Comparison of ENCODE assay signal across 9 cellular contexts in genomic region chr10:14184841-14185500, GRCh38.
DNase-seq lines count a peak whose midpoint lies in the region; ATAC-seq and TF ChIP-seq lines count a peak whose summit lies in the region.
"Had no signal": no experiment of that assay in that cellular context is flagged by ENCODE, and none has a peak within 500 bp of the region (broad histone marks: within the 10 kb centered on the region; RNA-seq: fewer than 3 reads in every experiment).

No MANE protein-coding gene starts in this region.

- peak; percentile 27 to 73 (median 69) for DNase-seq in CD8-positive, alpha-beta memory T cell
- peak; percentile 48 for DNase-seq in T follicular helper cell (ENCODE audit: low read depth)
- peak; percentile 40 to 51 (median 42) for DNase-seq in effector memory CD8-positive, alpha-beta T cell
- peak in 2 of 3 donors; percentile 22 to 31 for DNase-seq in stimulated activated CD4-positive, alpha-beta T cell treated with anti-CD3 and anti-CD28 coated beads, TNF-alpha, amount 100 ng/mL, for 48 hours (ENCODE audit: low read depth in 3 of 3)
- DNase-seq in GOT3 (lab: John Stamatoyannopoulos, UW), result no peak
- DNase-seq in stomach, result no peak

- peaks cover 26 to 28% of the 10 kb centered on the region in 2 donors for H3K27me3 Mint-ChIP-seq in CD8-positive, alpha-beta memory T cell
- peaks cover 32 to 37% of the 10 kb centered on the region in 2 donors for H3K27me3 Mint-ChIP-seq in effector memory CD8-positive, alpha-beta T cell

- peak overlapping the region; percentile 69 for H3K27ac ChIP-seq in CD8-positive, alpha-beta memory T cell (ENCODE audit: low read depth, low read length)
- H3K27ac ChIP-seq in stomach, result no peak overlapping the region

- H3K9me3 ChIP-seq in CD8-positive, alpha-beta memory T cell (ENCODE audit: low read length), result no peaks in the 10 kb centered on the region
- H3K9me3 ChIP-seq in stomach, result no peaks in the 10 kb centered on the region

- H3K27ac Mint-ChIP-seq in CD8-positive, alpha-beta memory T cell, result peak overlapping the region; percentile 87 to 98 (median 94)
- peak overlapping the region; percentile 96 to 99 for H3K27ac Mint-ChIP-seq in effector memory CD8-positive, alpha-beta T cell

- POLR2A ChIA-PET in CD8-positive, alpha-beta memory T cell (lab: Charles Lee), result interaction anchor here (0.6 to 0.8 kb wide), 2 partner anchors 389 to 896 kb away, joined by 3 to 7 read pairs; no protein-coding TSS in a partner anchor

- CTCF ChIA-PET in CD8-positive, alpha-beta memory T cell (lab: Charles Lee), result interaction anchor here (0.5 to 5.8 kb wide), 2 partner anchors 9 to 12 kb away, joined by 3 to 29 read pairs; no protein-coding TSS in a partner anchor

- H3K9me3 Mint-ChIP-seq in CD8-positive, alpha-beta memory T cell, result peaks cover 0 to 2% (median 0%) of the 10 kb centered on the region in 5 donors
- H3K9me3 Mint-ChIP-seq in effector memory CD8-positive, alpha-beta T cell, result no peaks in the 10 kb centered on the region

- 35 to 58% (median 47%) methylated on average over 13 of the region's 13 CpGs for WGBS in stomach, 5 donors

- ATAC-seq in GM19455 (IDR thresholded peaks at IDR 0.05; ENCODE audit: unreplicated experiment), result peak; percentile 57
- peak; percentile 52 for ATAC-seq in HG03457 (IDR thresholded peaks at IDR 0.05; ENCODE audit: unreplicated experiment)
- ATAC-seq in effector memory CD8-positive, alpha-beta T cell (replicated peaks), result peak; percentile 72
- ATAC-seq: left colon had no signal

- H3K36me3 ChIP-seq in CD8-positive, alpha-beta memory T cell (ENCODE audit: insufficient read depth, low read length), result no peaks in the 10 kb centered on the region
- no peaks in the 10 kb centered on the region for H3K36me3 ChIP-seq in stomach

- H3K4me1 ChIP-seq in CD8-positive, alpha-beta memory T cell (ENCODE audit: insufficient read depth, low read length), result peaks cover 13% of the 10 kb centered on the region
- peaks cover 0 to 5% (median 0%) of the 10 kb centered on the region in 4 donors for H3K4me1 ChIP-seq in stomach

- TF ChIP-seq EP300 in stomach (IDR thresholded peaks at IDR 0.05), result no peak

- H3K4me1 Mint-ChIP-seq in CD8-positive, alpha-beta memory T cell, result peaks cover 20 to 23% (median 22%) of the 10 kb centered on the region in 3 donors
- peaks cover 14 to 17% of the 10 kb centered on the region in 2 donors for H3K4me1 Mint-ChIP-seq in effector memory CD8-positive, alpha-beta T cell (ENCODE audit: low read depth in 2 of 2)

- no peak for TF ChIP-seq POLR2A in stomach (IDR thresholded peaks at IDR 0.05)

- H3K36me3 Mint-ChIP-seq in CD8-positive, alpha-beta memory T cell, result no peaks in the 10 kb centered on the region
- H3K36me3 Mint-ChIP-seq in effector memory CD8-positive, alpha-beta T cell (ENCODE audit: insufficient read depth), result peaks cover 23% of the 10 kb centered on the region

- peak overlapping the region; percentile 33 to 76 (median 67) for H3K4me3 Mint-ChIP-seq in CD8-positive, alpha-beta memory T cell
- peak overlapping the region; percentile 61 to 76 for H3K4me3 Mint-ChIP-seq in effector memory CD8-positive, alpha-beta T cell

- H3K27me3 ChIP-seq in CD8-positive, alpha-beta memory T cell (ENCODE audit: insufficient read depth, low read length, poor library complexity, severe bottlenecking), result no peaks in the 10 kb centered on the region
- H3K27me3 ChIP-seq in stomach, result peaks cover 0 to 26% (median 6%) of the 10 kb centered on the region in 3 donors

- TF ChIP-seq CTCF in stomach (IDR thresholded peaks at IDR 0.05), result no peak

- intact Hi-C loops in stomach (cut with DNase I; ENCODE audit: low total_unique reads), result no loop called here

- H3K4me3 ChIP-seq in CD8-positive, alpha-beta memory T cell (ENCODE audit: low read length), result peak overlapping the region; percentile 54
- H3K4me3 ChIP-seq in stomach, result no peak overlapping the region

Comparison
In these comparisons a context has a peak if more than half of its experiments do, and no peak if none do; other contexts are left out.
1. DNase-seq: peak in CD8-positive, alpha-beta memory T cell (5 of 5), T follicular helper cell (single experiment), effector memory CD8-positive, alpha-beta T cell (3 of 3) and stimulated activated CD4-positive, alpha-beta T cell treated with anti-CD3 and anti-CD28 coated beads, TNF-alpha, amount 100 ng/mL, for 48 hours (2 of 3); none in GOT3 (single experiment) and stomach (single experiment).
2. Peak in every context shown above with its lines, with median percentiles within 50 percentile points of each other: ATAC-seq.